In the genomic region with DNA sequence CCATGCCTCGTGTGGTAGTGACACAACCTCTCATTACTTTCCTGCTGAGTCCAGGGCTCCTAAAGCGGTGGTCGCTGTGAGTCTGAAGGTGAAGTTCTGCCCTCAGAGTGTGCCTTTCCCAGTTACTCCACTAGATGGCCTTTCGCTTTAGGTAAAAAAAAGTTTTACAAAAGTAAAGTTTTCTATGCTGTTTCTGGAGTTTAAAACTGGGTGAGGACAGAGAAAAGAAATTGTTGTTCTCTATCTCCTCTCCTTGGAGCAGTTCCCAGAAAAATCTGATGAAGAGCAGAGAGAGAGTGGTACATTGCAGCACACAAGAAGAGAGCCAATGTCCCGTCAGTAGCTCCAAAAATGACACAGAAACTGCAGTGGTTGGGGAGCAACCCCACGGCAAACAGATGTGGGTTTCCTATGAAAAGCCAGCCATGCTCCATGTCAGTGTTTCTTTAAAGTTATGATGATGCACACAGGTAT, we compare ENCODE assay signal across 8 cellular contexts.
DNase-seq lines count a peak whose midpoint lies in the region; ATAC-seq and TF ChIP-seq lines count a peak whose summit lies in the region.

No MANE protein-coding gene starts in this region.

- H3K4me1 ChIP-seq in cardiac muscle cell (ENCODE audit: low read depth), result no peaks in the 10 kb centered on the region
- peaks cover 0 to 10% (median 2%) of the 10 kb centered on the region in 6 donors for H3K4me1 ChIP-seq in spleen

- H3K27ac ChIP-seq in cardiac muscle cell, result no peak overlapping the region
- H3K27ac ChIP-seq in spleen, result no peak overlapping the region

- no peak for ATAC-seq in HG03439 (IDR thresholded peaks at IDR 0.05; ENCODE audit: unreplicated experiment)
- no peak for ATAC-seq in HG03457 (IDR thresholded peaks at IDR 0.05; ENCODE audit: unreplicated experiment)

- 30 to 37% (median 32%) methylated on average over 6 of the region's 6 CpGs for whole genome bisulfite sequencing in spleen, 5 donors

- peaks cover 7% of the 10 kb centered on the region for H3K36me3 ChIP-seq in cardiac muscle cell
- no peaks in the 10 kb centered on the region for H3K36me3 ChIP-seq in spleen

- no peak for TF ChIP-seq POLR2A in spleen (IDR thresholded peaks at IDR 0.05)

- DNase-seq in A172 (ENCODE audit: low spot score) (peak; percentile 41), GM20000 (ENCODE audit: low spot score) (no peak), SK-N-DZ (ENCODE audit: low spot score) (peak; percentile 22), cardiac muscle cell (ENCODE audit: low read depth in 1 of 2, low spot score in 1 of 2) (peak; percentile 57 to 87), spleen (no peak), NCI-H774 (lab: John Stamatoyannopoulos, UW) (no peak)

- H3K4me3 ChIP-seq in cardiac muscle cell (no peak overlapping the region), spleen (no peak overlapping the region)

- TF ChIP-seq CTCF in GM20000 (IDR thresholded peaks at IDR 0.05; ENCODE audit: extremely low read depth, missing control alignments) (peak; percentile 12), cardiac muscle cell (IDR thresholded peaks at IDR 0.05; ENCODE audit: low read depth, low read length) (peak; percentile 76), spleen (IDR thresholded peaks at IDR 0.05 in 8 of 11, conservative IDR thresholded peaks at IDR 0.05 in 3 of 11) (peak in 9 of 11 experiments; percentile 33 to 66 (median 50))

- no peaks in the 10 kb centered on the region for H3K27me3 ChIP-seq in cardiac muscle cell
- no peaks in the 10 kb centered on the region for H3K27me3 ChIP-seq in spleen (replicated peaks in 1 of 7)

- intact Hi-C loops in spleen (cut with DNase I; ENCODE audit: low total_unique reads), result no loop called here

- H3K9me3 ChIP-seq in cardiac muscle cell (ENCODE audit: low read depth) (no peaks in the 10 kb centered on the region), spleen (no peaks in the 10 kb centered on the region)

Comparison
In these comparisons a context has a peak if more than half of its experiments do, and no peak if none do; other contexts are left out.
1. DNase-seq: peak in A172 (single experiment), SK-N-DZ (single experiment) and cardiac muscle cell (2 of 2); none in GM20000 (single experiment), spleen (single experiment) and NCI-H774 (single experiment).
2. CTCF ChIP-seq: peak in every context shown above with its lines; median percentile 76 in cardiac muscle cell; 50 in spleen; 12 in GM20000.